33 cellular contexts compared by ENCODE assay signal in the genomic region with DNA sequence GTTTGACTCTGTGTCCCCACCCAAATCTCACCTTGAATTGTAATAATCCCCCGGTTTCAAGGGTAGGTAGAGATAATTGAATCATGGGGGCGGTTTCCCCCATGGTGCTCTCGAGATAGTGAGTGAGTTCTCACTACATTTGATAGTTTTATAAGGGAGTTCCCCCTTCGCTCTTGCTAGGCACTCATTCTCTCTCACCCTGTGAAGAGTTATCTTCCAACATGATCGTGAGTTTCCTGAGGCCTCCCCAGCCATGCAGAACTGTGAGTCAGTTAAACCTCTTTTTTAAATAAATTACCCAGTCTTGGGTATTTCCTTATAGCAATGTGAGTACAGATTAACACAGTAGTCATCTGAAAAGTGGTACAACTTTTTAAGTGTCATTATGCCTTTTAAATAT.
"Had no signal": no experiment of that assay in that cellular context is flagged by ENCODE, and none has a peak within 500 bp of the region (broad histone marks: within the 10 kb centered on the region; RNA-seq: fewer than 3 reads in every experiment).

No MANE protein-coding gene starts in this region.

- H3K9me3 ChIP-seq: adrenal gland, body of pancreas, esophagus muscularis mucosa, gastrocnemius medialis, SK-N-SH had no signal

- H3K27ac ChIP-seq: adrenal gland, body of pancreas, esophagus muscularis mucosa, foreskin keratinocyte, gastrocnemius medialis, WERI-Rb-1 had no signal

- H3K36me3 Mint-ChIP-seq: activated CD8-positive, alpha-beta memory T cell treated with anti-CD3 and anti-CD28 coated beads, Interleukin-2, amount 10 ng/mL, durations not matched to agents 7 days and 5 days; activated naive CD4-positive, alpha-beta T cell treated with anti-CD3 and anti-CD28 coated beads, Interleukin-2, amount 50 U/mL, for 72 hours had no signal

- H3K4me2 ChIP-seq: SK-N-SH had no signal

- H3K27me3 Mint-ChIP-seq: activated B cell treated with CpG ODN at 0.5 μM for 24 hours; activated CD4-positive, alpha-beta memory T cell treated with anti-CD3 and anti-CD28 coated beads, Interleukin-2, amount 10 ng/mL, durations not matched to agents 7 days and 5 days; activated CD4-positive, alpha-beta T cell treated with anti-CD3 and anti-CD28 coated beads, Interleukin-2, amount 10 ng/mL, durations not matched to agents 7 days and 5 days; activated CD8-positive, alpha-beta memory T cell treated with anti-CD3 and anti-CD28 coated beads, Interleukin-2, amount 10 ng/mL, durations not matched to agents 7 days and 5 days; activated T-cell treated with anti-CD3 and anti-CD28 coated beads, Interleukin-2, amount 50 U/mL, for 24 hours; activated T-helper 17 cell treated with anti-CD3 and anti-CD28 coated beads, Interleukin-2, amount 50 U/mL, for 72 hours; effector memory CD8-positive, alpha-beta T cell; T-helper 17 cell had no signal

- H3K9me3 Mint-ChIP-seq: activated CD4-positive, alpha-beta T cell treated with anti-CD3 and anti-CD28 coated beads, Interleukin-2, amount 10 ng/mL, durations not matched to agents 7 days and 5 days; activated naive CD4-positive, alpha-beta T cell treated with anti-CD3 and anti-CD28 coated beads, Interleukin-2, amount 50 U/mL, for 72 hours; activated T-cell treated with anti-CD3 and anti-CD28 coated beads, Interleukin-2, amount 50 U/mL, for 24 hours; activated T-helper 17 cell treated with anti-CD3 and anti-CD28 coated beads, Interleukin-2, amount 50 U/mL, for 72 hours; T-helper 2 cell treated with Interferon-gamma antibody and Interleukin-4, amounts not matched to agents 5 μg/mL and 100 μg/mL, for 36 hours had no signal

- ATAC-seq: activated CD4-positive, CD25-positive, alpha-beta regulatory T cell treated with anti-CD3 and anti-CD28 coated beads, Interleukin-2, amount 50 U/mL, for 24 hours; activated CD8-positive, alpha-beta memory T cell treated with anti-CD3 and anti-CD28 coated beads, Interleukin-2, amount 10 ng/mL, durations not matched to agents 7 days and 5 days; activated naive CD4-positive, alpha-beta T cell treated with anti-CD3 and anti-CD28 coated beads, Interleukin-2, amount 50 U/mL, for 72 hours; activated T-helper 17 cell treated with anti-CD3 and anti-CD28 coated beads, Interleukin-2, amount 50 U/mL, for 72 hours; body of pancreas; effector memory CD8-positive, alpha-beta T cell; foreskin keratinocyte; gastrocnemius medialis; T-helper 17 cell had no signal

- H3K9me2 ChIP-seq: SK-N-SH had no signal

- H3K36me3 ChIP-seq: adrenal gland, esophagus muscularis mucosa, gastrocnemius medialis, WERI-Rb-1 had no signal

- H3K27me3 ChIP-seq: adrenal gland, body of pancreas, esophagus muscularis mucosa, foreskin keratinocyte, gastrocnemius medialis had no signal

- H3K4me3 Mint-ChIP-seq: activated B cell treated with CpG ODN at 0.5 μM for 24 hours; activated CD4-positive, alpha-beta memory T cell treated with anti-CD3 and anti-CD28 coated beads, Interleukin-2, amount 10 ng/mL, durations not matched to agents 7 days and 5 days; activated CD4-positive, alpha-beta T cell treated with anti-CD3 and anti-CD28 coated beads, Interleukin-2, amount 10 ng/mL, durations not matched to agents 7 days and 5 days; activated CD8-positive, alpha-beta memory T cell treated with anti-CD3 and anti-CD28 coated beads, Interleukin-2, amount 10 ng/mL, durations not matched to agents 7 days and 5 days; activated T-cell treated with anti-CD3 and anti-CD28 coated beads, Interleukin-2, amount 50 U/mL, for 24 hours; activated T-helper 17 cell treated with anti-CD3 and anti-CD28 coated beads, Interleukin-2, amount 50 U/mL, for 72 hours; effector memory CD8-positive, alpha-beta T cell; T-helper 17 cell; T-helper 2 cell treated with Interferon-gamma antibody and Interleukin-4, amounts not matched to agents 5 μg/mL and 100 μg/mL, for 36 hours had no signal

- H3K4me1 Mint-ChIP-seq: activated B cell treated with CpG ODN at 0.5 μM for 24 hours; activated CD4-positive, alpha-beta memory T cell treated with anti-CD3 and anti-CD28 coated beads, Interleukin-2, amount 10 ng/mL, durations not matched to agents 7 days and 5 days; activated CD4-positive, alpha-beta T cell treated with anti-CD3 and anti-CD28 coated beads, Interleukin-2, amount 10 ng/mL, durations not matched to agents 7 days and 5 days; activated CD8-positive, alpha-beta memory T cell treated with anti-CD3 and anti-CD28 coated beads, Interleukin-2, amount 10 ng/mL, durations not matched to agents 7 days and 5 days; activated T-helper 17 cell treated with anti-CD3 and anti-CD28 coated beads, Interleukin-2, amount 50 U/mL, for 72 hours had no signal

- H3K9ac ChIP-seq: SK-N-SH had no signal

- H3K27ac Mint-ChIP-seq: activated B cell treated with CpG ODN at 0.5 μM for 24 hours; activated CD4-positive, alpha-beta memory T cell treated with anti-CD3 and anti-CD28 coated beads, Interleukin-2, amount 10 ng/mL, durations not matched to agents 7 days and 5 days; activated CD4-positive, alpha-beta T cell treated with anti-CD3 and anti-CD28 coated beads, Interleukin-2, amount 10 ng/mL, durations not matched to agents 7 days and 5 days; activated CD8-positive, alpha-beta memory T cell treated with anti-CD3 and anti-CD28 coated beads, Interleukin-2, amount 10 ng/mL, durations not matched to agents 7 days and 5 days; activated naive CD4-positive, alpha-beta T cell treated with anti-CD3 and anti-CD28 coated beads, Interleukin-2, amount 50 U/mL, for 72 hours; activated T-cell treated with anti-CD3 and anti-CD28 coated beads, Interleukin-2, amount 50 U/mL, for 24 hours; activated T-helper 17 cell treated with anti-CD3 and anti-CD28 coated beads, Interleukin-2, amount 50 U/mL, for 72 hours; effector memory CD8-positive, alpha-beta T cell; T-helper 17 cell; T-helper 2 cell treated with Interferon-gamma antibody and Interleukin-4, amounts not matched to agents 5 μg/mL and 100 μg/mL, for 36 hours had no signal

- DNase-seq: activated B cell treated with CpG ODN at 0.5 μM for 24 hours; activated CD4-positive, alpha-beta memory T cell treated with anti-CD3 and anti-CD28 coated beads, Interleukin-2, amount 10 ng/mL, durations not matched to agents 7 days and 5 days; activated CD4-positive, alpha-beta T cell treated with anti-CD3 and anti-CD28 coated beads, Interleukin-2, amount 10 ng/mL, durations not matched to agents 7 days and 5 days; activated CD4-positive, alpha-beta T cell treated with anti-CD3 and anti-CD28 coated beads, Interleukin-2, amount 50 U/mL, for 4 hours; activated CD8-positive, alpha-beta memory T cell treated with anti-CD3 and anti-CD28 coated beads, Interleukin-2, amount 10 ng/mL, durations not matched to agents 7 days and 5 days; activated CD8-positive, alpha-beta memory T cell treated with anti-CD3 and anti-CD28 coated beads, Interleukin-2, amount 50 U/mL, for 4 hours; activated effector memory CD4-positive, alpha-beta T cell treated with Interleukin-2 at 50 U/mL for 16 hours; activated gamma-delta T cell treated with Interleukin-2 at 50 U/mL for 16 hours; activated naive CD4-positive, alpha-beta T cell treated with Interleukin-2 at 50 U/mL for 16 hours; activated T-cell treated with anti-CD3 and anti-CD28 coated beads, Interleukin-2, amount 50 U/mL, for 24 hours; adrenal gland; amygdala; aorta; body of pancreas; caudate nucleus; cortex of kidney; dermis blood vessel endothelial cell; effector CD4-positive, alpha-beta T cell; effector memory CD8-positive, alpha-beta T cell; erythroblast; foreskin keratinocyte; gastrocnemius medialis; glutamatergic neuron; SK-N-SH; T-helper 1 cell; T-helper 17 cell; T1000; WERI-Rb-1 had no signal

- H3K4me3 ChIP-seq: adrenal gland, body of pancreas, esophagus muscularis mucosa, gastrocnemius medialis had no signal
